Comparison of ENCODE assay signal across 8 cellular contexts in the genomic region with DNA sequence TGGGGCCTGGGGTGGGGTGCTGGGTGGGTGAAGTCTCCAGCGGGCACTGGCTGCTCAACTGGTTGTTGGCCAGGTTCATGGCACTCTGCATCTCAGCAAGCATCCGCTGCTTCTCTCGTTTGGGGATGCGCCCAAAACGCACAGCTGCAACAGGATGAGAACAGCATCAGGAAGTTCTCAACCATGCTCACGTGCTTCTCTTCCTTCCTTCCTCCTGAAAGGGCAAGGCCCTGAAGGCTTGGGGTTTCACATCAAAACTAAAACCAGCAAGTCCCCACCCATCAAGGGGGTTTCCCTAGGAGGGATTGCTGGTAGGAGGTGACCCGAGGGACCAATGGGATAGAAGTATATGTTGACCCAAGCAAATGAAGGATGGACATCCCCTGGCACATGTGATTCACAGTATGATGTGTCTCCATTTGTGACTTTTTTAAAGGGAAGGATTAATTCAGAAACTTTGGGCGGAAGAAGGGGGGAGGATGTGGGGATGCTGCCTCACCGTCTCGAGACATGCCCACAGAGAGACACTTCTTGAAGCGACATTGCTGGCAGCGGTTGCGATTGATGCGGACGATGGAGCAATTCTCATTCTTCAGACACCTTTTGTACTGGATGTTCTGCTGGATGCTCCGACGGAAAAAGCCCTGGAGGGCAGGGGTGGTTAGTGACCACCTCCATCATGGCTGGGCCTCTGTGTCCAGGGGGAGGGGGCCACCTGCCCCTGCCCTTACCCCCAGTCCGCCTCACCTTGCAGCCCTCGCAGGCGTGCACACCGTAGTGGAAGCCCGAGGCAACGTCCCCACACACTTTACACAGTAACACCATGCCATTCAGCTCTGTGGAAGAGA. TPM values are rescaled to one million over a fixed set of nuclear protein-coding genes. Genes with fewer than 3 reads are reported as not detected.
DNase-seq lines count a peak whose midpoint lies in the region; ATAC-seq and TF ChIP-seq lines count a peak whose summit lies in the region.

No MANE protein-coding gene starts in this region.

- H3K79me2 ChIP-seq in Loucy (ENCODE audit: insufficient read depth, low read length), result peaks cover 11% of the 10 kb centered on the region; the same call in 1 of the 2 replicates

- H4K20me1 ChIP-seq in Loucy (ENCODE audit: insufficient read depth, low read length, poor library complexity, severe bottlenecking), result peaks cover 7% of the 10 kb centered on the region

- peaks cover 53% of the 10 kb centered on the region for H3K4me1 ChIP-seq in Loucy (ENCODE audit: insufficient read depth, low read length, poor library complexity, severe bottlenecking)
- peaks cover 25% of the 10 kb centered on the region for H3K4me1 ChIP-seq in mesenchymal stem cell (ENCODE audit: control insufficient read depth, insufficient read depth, low read depth, low read length)

- no peak overlapping the region for H2AK5ac ChIP-seq in mesenchymal stem cell (ENCODE audit: low read length, severe bottlenecking)

- no peak for TF ChIP-seq CTCF in CD14-positive monocyte (IDR thresholded peaks at IDR 0.05)
- no peak for TF ChIP-seq CTCF in Loucy (conservative IDR thresholded peaks at IDR 0.05; ENCODE audit: low read length)

- no peaks in the 10 kb centered on the region for H3K9me3 ChIP-seq in Loucy (ENCODE audit: insufficient read depth, low read depth, low read length)
- no peaks in the 10 kb centered on the region for H3K9me3 ChIP-seq in mesenchymal stem cell (ENCODE audit: control insufficient read depth, low read length)

- peaks cover 70% of the 10 kb centered on the region for H3K4me1 Mint-ChIP-seq in CD14-positive monocyte
- peaks cover 60 to 70% of the 10 kb centered on the region in 2 donors for H3K4me1 Mint-ChIP-seq in stimulated activated naive B cell treated with anti-CD40 and anti-IgM and Interleukin-4, amounts not matched to agents 10 μg/mL and 1 μg/mL and 100 μg/mL, for 72 hours

- no peak overlapping the region for H3K14ac ChIP-seq in mesenchymal stem cell (ENCODE audit: low read length in 2 of 2)

- WGBS in mesenchymal stem cell, result 96% methylated on average over 16 of the region's 23 CpGs

- H3K36me3 ChIP-seq in Loucy (ENCODE audit: insufficient read depth, low read length) (no peaks in the 10 kb centered on the region; the same call in 1 of the 2 replicates), mesenchymal stem cell (ENCODE audit: control insufficient read depth in 1 of 2, insufficient read depth in 2 of 2, low read depth in 1 of 2, low read length in 2 of 2) (peaks cover 54 to 62% of the 10 kb centered on the region in 2 experiments)

- no peak overlapping the region for H3K4ac ChIP-seq in mesenchymal stem cell (ENCODE audit: low read depth in 1 of 2, low read length in 2 of 2)

- no peak overlapping the region for H4K91ac ChIP-seq in mesenchymal stem cell (ENCODE audit: low read length)

- H3K27ac ChIP-seq in mesenchymal stem cell (ENCODE audit: low read length, poor library complexity, severe bottlenecking), result no peak overlapping the region

- peaks cover 16% of the 10 kb centered on the region for H3K79me1 ChIP-seq in mesenchymal stem cell (replicated peaks; ENCODE audit: low read length, poor library complexity, severe bottlenecking)

- peaks cover 0 to 5% (median 0%) of the 10 kb centered on the region in 7 donors for H3K9me3 Mint-ChIP-seq in CD14-positive monocyte
- H3K9me3 Mint-ChIP-seq in stimulated activated naive B cell treated with anti-CD40 and anti-IgM and Interleukin-4, amounts not matched to agents 10 μg/mL and 1 μg/mL and 100 μg/mL, for 72 hours, result peaks cover 0 to 4% of the 10 kb centered on the region in 2 donors

- no peak overlapping the region for H3K18ac ChIP-seq in mesenchymal stem cell (ENCODE audit: low read depth in 1 of 2, low read length in 2 of 2)

- H3K9ac ChIP-seq in Loucy (ENCODE audit: low read depth, low read length, poor library complexity, severe bottlenecking) (peak overlapping the region; percentile 34), mesenchymal stem cell (ENCODE audit: low read length) (peak overlapping the region; percentile 92)

- H2BK15ac ChIP-seq in mesenchymal stem cell (ENCODE audit: low read depth, poor library complexity, severe bottlenecking), result no peak overlapping the region

- ATAC-seq in GM21367 (IDR thresholded peaks at IDR 0.05; ENCODE audit: unreplicated experiment), result peak; percentile 28
- ATAC-seq in stimulated activated naive B cell treated with anti-CD40 and anti-IgM and Interleukin-4, amounts not matched to agents 10 μg/mL and 1 μg/mL and 100 μg/mL, for 72 hours (replicated peaks), result peak; percentile 82 to 85

- no peak overlapping the region for H2BK120ac ChIP-seq in mesenchymal stem cell (ENCODE audit: low read depth, low read length)

- H3K4me3 Mint-ChIP-seq in CD14-positive monocyte, result peak overlapping the region; percentile 48 to 61
- H3K4me3 Mint-ChIP-seq in stimulated activated naive B cell treated with anti-CD40 and anti-IgM and Interleukin-4, amounts not matched to agents 10 μg/mL and 1 μg/mL and 100 μg/mL, for 72 hours, result peak overlapping the region; percentile 26 to 55

- H2BK12ac ChIP-seq in mesenchymal stem cell (ENCODE audit: low read length in 2 of 2), result peak overlapping the region in 1 of 2 experiments; percentile 32

- H3K9me2 ChIP-seq in Loucy (replicated peaks; ENCODE audit: low read depth, low read length), result no peaks in the 10 kb centered on the region

- intact Hi-C loops in CD14-positive monocyte (cut with micrococcal nuclease), result loop anchor here (1.0 to 5.0 kb wide), 3 partner anchors 11 to 226 kb away; a partner anchor contains a TSS

- H3K4me2 ChIP-seq in Loucy (ENCODE audit: low read depth, low read length, poor library complexity, severe bottlenecking) (peak overlapping the region; percentile 96), mesenchymal stem cell (ENCODE audit: low read length, poor library complexity, severe bottlenecking) (no peak overlapping the region)

- H3K27me3 Mint-ChIP-seq in CD14-positive monocyte (ENCODE audit: low read depth in 3 of 3), result peaks cover 0 to 5% (median 0%) of the 10 kb centered on the region in 3 donors
- no peaks in the 10 kb centered on the region for H3K27me3 Mint-ChIP-seq in stimulated activated naive B cell treated with anti-CD40 and anti-IgM and Interleukin-4, amounts not matched to agents 10 μg/mL and 1 μg/mL and 100 μg/mL, for 72 hours

- H3K27me3 ChIP-seq in Loucy (ENCODE audit: insufficient read depth, low read length, poor library complexity, severe bottlenecking) (no peaks in the 10 kb centered on the region), mesenchymal stem cell (ENCODE audit: control insufficient read depth in 1 of 2, insufficient read depth in 1 of 2, low read length in 2 of 2) (no peaks in the 10 kb centered on the region)

- no peak overlapping the region for H3K23ac ChIP-seq in mesenchymal stem cell (ENCODE audit: low read length in 2 of 2)

- peak overlapping the region; percentile 31 for H3K4me3 ChIP-seq in Loucy (ENCODE audit: low read length, poor library complexity, severe bottlenecking)
- peak overlapping the region in 1 of 2 experiments; percentile 77 for H3K4me3 ChIP-seq in mesenchymal stem cell (ENCODE audit: insufficient read depth in 1 of 2, low read depth in 1 of 2, low read length in 2 of 2)

- no peak overlapping the region for H2AFZ ChIP-seq in Loucy (ENCODE audit: low read length)
- no peak overlapping the region for H2AFZ ChIP-seq in mesenchymal stem cell (ENCODE audit: low read depth, low read length)

- DNase-seq in CD14-positive monocyte (ENCODE audit: low spot score) (peak; percentile 98), mesenchymal stem cell (no peak), NCI-H446 treated with DMSO at 0.1 percent for 48 hours (lab: John Stamatoyannopoulos, UW) (no peak), NCI-H2081 (lab: John Stamatoyannopoulos, UW) (no peak)
- DNase-seq in activated T-helper 9 cell treated with anti-CD3 and anti-CD28 coated beads, Interleukin-2, amount 50 U/mL, for 16 hours (ENCODE audit: low read depth), result peak; percentile 66
- DNase-seq in stimulated activated naive B cell treated with anti-CD40 and anti-IgM and Interleukin-4, amounts not matched to agents 10 μg/mL and 1 μg/mL and 100 μg/mL, for 72 hours, result peak; percentile 93

- peak overlapping the region; percentile 96 to 99 (median 98) for H3K27ac Mint-ChIP-seq in CD14-positive monocyte
- H3K27ac Mint-ChIP-seq in stimulated activated naive B cell treated with anti-CD40 and anti-IgM and Interleukin-4, amounts not matched to agents 10 μg/mL and 1 μg/mL and 100 μg/mL, for 72 hours, result peak overlapping the region; percentile 44

- H3F3A ChIP-seq in Loucy (ENCODE audit: low read depth), result no peaks in the 10 kb centered on the region

- H2BK5ac ChIP-seq in mesenchymal stem cell (ENCODE audit: low read depth, low read length, poor library complexity, severe bottlenecking), result no peak overlapping the region

- no peak overlapping the region for H4K8ac ChIP-seq in mesenchymal stem cell (ENCODE audit: low read length)

- H3K36me3 Mint-ChIP-seq in CD14-positive monocyte, result peaks cover 28 to 38% of the 10 kb centered on the region in 2 donors
- H3K36me3 Mint-ChIP-seq in stimulated activated naive B cell treated with anti-CD40 and anti-IgM and Interleukin-4, amounts not matched to agents 10 μg/mL and 1 μg/mL and 100 μg/mL, for 72 hours, result peaks cover 34 to 46% of the 10 kb centered on the region in 2 donors

RNA-seq across cellular contexts. Expression of a gene that starts 4.2 kb away (rescaled TPM):
- polyA plus RNA-seq in CD14-positive monocyte, result under 1 TPM; 0.28 to 0.31 TPM
- polyA plus RNA-seq in mesenchymal stem cell (2013, experiment 1 of 2), result 6.1 TPM
- 5.5 TPM for polyA plus RNA-seq in mesenchymal stem cell (2013, experiment 2 of 2)

RNA-seq across cellular contexts. Expression of a gene that starts 25.6 kb away (rescaled TPM):
- 10 to 100 TPM in 1 of 2 donors, 1 to 10 TPM in 1; 10.0 to 11.4 TPM for polyA plus RNA-seq in CD14-positive monocyte
- 67.5 TPM for polyA plus RNA-seq in mesenchymal stem cell (2013, experiment 1 of 2)
- 66.9 TPM for polyA plus RNA-seq in mesenchymal stem cell (2013, experiment 2 of 2)

RNA-seq across cellular contexts. Expression of a gene that starts 33.4 kb away (rescaled TPM):
- 1 to 10 TPM; 2.5 to 3.8 TPM for polyA plus RNA-seq in CD14-positive monocyte
- 24.1 TPM for polyA plus RNA-seq in mesenchymal stem cell (2013, experiment 1 of 2)
- polyA plus RNA-seq in mesenchymal stem cell (2013, experiment 2 of 2), result 23.2 TPM

RNA-seq across cellular contexts. Expression of a gene that starts 42.0 kb away (rescaled TPM):
- polyA plus RNA-seq in CD14-positive monocyte, result 10 to 100 TPM; 24.9 to 34.1 TPM
- 35.2 TPM for polyA plus RNA-seq in mesenchymal stem cell (2013, experiment 1 of 2)
- polyA plus RNA-seq in mesenchymal stem cell (2013, experiment 2 of 2), result 35.4 TPM

RNA-seq across cellular contexts. Expression of a gene that starts 44.2 kb away (rescaled TPM):
- 10 to 100 TPM; 19.0 to 30.2 TPM for polyA plus RNA-seq in CD14-positive monocyte
- polyA plus RNA-seq in mesenchymal stem cell (2013, experiment 1 of 2), result 35.8 TPM
- 33.7 TPM for polyA plus RNA-seq in mesenchymal stem cell (2013, experiment 2 of 2)

Comparison
In these comparisons a context has a peak if more than half of its experiments do, and no peak if none do; other contexts are left out.
1. DNase-seq: peak in CD14-positive monocyte (single experiment), activated T-helper 9 cell treated with anti-CD3 and anti-CD28 coated beads, Interleukin-2, amount 50 U/mL, for 16 hours (single experiment) and stimulated activated naive B cell treated with anti-CD40 and anti-IgM and Interleukin-4, amounts not matched to agents 10 μg/mL and 1 μg/mL and 100 μg/mL, for 72 hours (single experiment); none in mesenchymal stem cell (single experiment), NCI-H446 treated with DMSO at 0.1 percent for 48 hours (single experiment) and NCI-H2081 (0 of 2).